2 cellular contexts compared by ENCODE assay signal in the genomic region with DNA sequence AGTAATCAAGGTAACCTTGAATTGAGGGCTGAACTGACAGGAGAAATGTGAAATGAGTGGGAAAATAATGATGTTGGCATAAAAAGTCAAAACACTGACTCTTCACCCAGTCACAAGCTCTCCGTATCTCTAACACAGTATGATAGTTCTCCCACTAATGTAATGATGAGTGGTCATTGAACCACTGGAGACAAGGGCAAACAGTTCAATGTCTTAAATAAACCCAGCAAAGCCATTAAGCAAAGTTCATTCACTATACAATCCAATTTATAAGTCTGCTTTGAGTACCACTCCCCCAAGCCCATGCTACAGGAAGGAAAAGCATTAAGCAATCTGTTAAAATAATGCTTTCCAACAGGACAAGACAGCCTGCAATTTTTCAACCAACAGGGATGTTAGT.
TF ChIP-seq lines count a peak whose summit lies in the region.

No MANE protein-coding gene starts in this region.

TF ChIP-seq in IMR-90, 13 proteins besides CTCF, POLR2A, EP300 and RAD21 (continued from another document):
- TF ChIP-seq, protein P1, sequence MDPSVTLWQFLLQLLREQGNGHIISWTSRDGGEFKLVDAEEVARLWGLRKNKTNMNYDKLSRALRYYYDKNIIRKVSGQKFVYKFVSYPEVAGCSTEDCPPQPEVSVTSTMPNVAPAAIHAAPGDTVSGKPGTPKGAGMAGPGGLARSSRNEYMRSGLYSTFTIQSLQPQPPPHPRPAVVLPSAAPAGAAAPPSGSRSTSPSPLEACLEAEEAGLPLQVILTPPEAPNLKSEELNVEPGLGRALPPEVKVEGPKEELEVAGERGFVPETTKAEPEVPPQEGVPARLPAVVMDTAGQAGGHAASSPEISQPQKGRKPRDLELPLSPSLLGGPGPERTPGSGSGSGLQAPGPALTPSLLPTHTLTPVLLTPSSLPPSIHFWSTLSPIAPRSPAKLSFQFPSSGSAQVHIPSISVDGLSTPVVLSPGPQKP (IDR thresholded peaks at IDR 0.05; ENCODE audit: borderline replicate concordance, low read depth, low read length), result no peak
- no peak for TF ChIP-seq CHD1 (IDR thresholded peaks at IDR 0.05; ENCODE audit: low read depth, low read length)
- TF ChIP-seq FOS (IDR thresholded peaks at IDR 0.05; ENCODE audit: low read depth, low read length), result no peak
- TF ChIP-seq BHLHE40 (IDR thresholded peaks at IDR 0.05; ENCODE audit: low read depth, low read length), result no peak
- TF ChIP-seq MXI1 (IDR thresholded peaks at IDR 0.05; ENCODE audit: borderline replicate concordance, low read depth, low read length), result no peak
TF ChIP-seq in IMR-90: peak in this region for 0.

TF ChIP-seq in liver, 16 proteins besides CTCF, POLR2A, EP300 and RAD21 (continued from another document):
- TF ChIP-seq, protein P2, sequence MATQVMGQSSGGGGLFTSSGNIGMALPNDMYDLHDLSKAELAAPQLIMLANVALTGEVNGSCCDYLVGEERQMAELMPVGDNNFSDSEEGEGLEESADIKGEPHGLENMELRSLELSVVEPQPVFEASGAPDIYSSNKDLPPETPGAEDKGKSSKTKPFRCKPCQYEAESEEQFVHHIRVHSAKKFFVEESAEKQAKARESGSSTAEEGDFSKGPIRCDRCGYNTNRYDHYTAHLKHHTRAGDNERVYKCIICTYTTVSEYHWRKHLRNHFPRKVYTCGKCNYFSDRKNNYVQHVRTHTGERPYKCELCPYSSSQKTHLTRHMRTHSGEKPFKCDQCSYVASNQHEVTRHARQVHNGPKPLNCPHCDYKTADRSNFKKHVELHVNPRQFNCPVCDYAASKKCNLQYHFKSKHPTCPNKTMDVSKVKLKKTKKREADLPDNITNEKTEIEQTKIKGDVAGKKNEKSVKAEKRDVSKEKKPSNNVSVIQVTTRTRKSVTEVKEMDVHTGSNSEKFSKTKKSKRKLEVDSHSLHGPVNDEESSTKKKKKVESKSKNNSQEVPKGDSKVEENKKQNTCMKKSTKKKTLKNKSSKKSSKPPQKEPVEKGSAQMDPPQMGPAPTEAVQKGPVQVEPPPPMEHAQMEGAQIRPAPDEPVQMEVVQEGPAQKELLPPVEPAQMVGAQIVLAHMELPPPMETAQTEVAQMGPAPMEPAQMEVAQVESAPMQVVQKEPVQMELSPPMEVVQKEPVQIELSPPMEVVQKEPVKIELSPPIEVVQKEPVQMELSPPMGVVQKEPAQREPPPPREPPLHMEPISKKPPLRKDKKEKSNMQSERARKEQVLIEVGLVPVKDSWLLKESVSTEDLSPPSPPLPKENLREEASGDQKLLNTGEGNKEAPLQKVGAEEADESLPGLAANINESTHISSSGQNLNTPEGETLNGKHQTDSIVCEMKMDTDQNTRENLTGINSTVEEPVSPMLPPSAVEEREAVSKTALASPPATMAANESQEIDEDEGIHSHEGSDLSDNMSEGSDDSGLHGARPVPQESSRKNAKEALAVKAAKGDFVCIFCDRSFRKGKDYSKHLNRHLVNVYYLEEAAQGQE (IDR thresholded peaks at IDR 0.05), result no peak
- no peak for TF ChIP-seq EGR1 (IDR thresholded peaks at IDR 0.05; ENCODE audit: low read depth in 2 of 2)
- no peak for TF ChIP-seq NR2F2 (IDR thresholded peaks at IDR 0.05)
- TF ChIP-seq, protein P3, sequence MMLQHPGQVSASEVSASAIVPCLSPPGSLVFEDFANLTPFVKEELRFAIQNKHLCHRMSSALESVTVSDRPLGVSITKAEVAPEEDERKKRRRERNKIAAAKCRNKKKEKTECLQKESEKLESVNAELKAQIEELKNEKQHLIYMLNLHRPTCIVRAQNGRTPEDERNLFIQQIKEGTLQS (IDR thresholded peaks at IDR 0.05), result no peak
- peak; percentile 51 to 69 for TF ChIP-seq RXRA (IDR thresholded peaks at IDR 0.05)
- TF ChIP-seq, protein P4, sequence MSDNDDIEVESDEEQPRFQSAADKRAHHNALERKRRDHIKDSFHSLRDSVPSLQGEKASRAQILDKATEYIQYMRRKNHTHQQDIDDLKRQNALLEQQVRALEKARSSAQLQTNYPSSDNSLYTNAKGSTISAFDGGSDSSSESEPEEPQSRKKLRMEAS (IDR thresholded peaks at IDR 0.05), result no peak
- TF ChIP-seq JUND (IDR thresholded peaks at IDR 0.05), result no peak
- TF ChIP-seq SP1 (IDR thresholded peaks at IDR 0.05), result no peak
- no peak for TF ChIP-seq TAF1 (conservative IDR thresholded peaks at IDR 0.05)
- no peak for TF ChIP-seq FOXA1 (IDR thresholded peaks at IDR 0.05)
